Comparison of ENCODE assay signal across 8 cellular contexts in the genomic region with DNA sequence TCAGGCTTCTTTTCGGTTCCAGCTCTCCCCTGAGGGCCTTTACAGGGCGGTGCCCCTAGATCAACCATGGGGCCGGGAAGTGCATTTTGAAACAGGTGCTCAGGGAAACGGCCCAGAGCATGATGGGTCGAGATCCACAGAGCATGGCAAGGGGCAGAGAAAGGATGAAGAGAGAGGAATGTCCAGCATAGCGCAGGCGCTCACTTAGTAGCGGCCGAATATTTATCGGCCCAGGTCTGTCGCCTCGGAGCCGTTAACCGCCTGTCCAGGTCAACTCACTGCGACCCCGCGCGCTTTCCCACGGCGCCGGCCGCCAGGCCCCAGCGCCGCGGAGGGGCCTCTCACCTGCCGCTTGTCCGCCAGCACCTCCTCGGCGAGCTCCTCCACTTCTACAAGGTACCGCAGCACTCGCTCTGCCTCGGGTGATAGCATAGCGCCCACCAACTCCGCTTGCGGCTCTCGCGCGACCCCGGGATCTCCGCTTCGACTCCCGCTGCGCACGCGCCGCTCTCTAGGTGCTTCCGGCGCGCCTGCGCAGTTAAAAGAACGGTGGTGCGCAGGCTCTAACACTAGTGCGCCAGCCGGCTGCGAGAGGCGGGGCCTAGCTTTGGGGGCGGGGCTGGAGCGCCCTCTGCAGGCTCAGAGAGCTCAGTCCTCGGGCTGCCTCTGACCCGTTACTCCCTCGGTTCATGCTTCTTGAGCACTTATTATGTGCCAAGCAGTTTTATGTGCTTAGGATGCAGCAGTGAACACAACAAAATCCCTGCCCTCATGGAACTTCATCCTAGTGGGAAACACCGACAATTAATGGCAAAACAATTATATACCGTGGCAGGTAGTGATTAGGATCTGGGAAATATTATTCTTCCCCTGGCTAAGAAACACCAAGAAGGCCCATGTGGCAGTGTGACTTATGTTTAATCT. TPM values are rescaled to one million over a fixed set of nuclear protein-coding genes. Genes with fewer than 3 reads are reported as not detected.
DNase-seq lines count a peak whose midpoint lies in the region; ATAC-seq, FAIRE-seq and TF ChIP-seq lines count a peak whose summit lies in the region.

A gene (minus strand): TSS at position 517 of the 924 bp plus-strand sequence. CDS start 85 bp downstream, at position 432.

- H3K9me2 ChIP-seq in GM23338 (ENCODE audit: insufficient read depth) = no peaks in the 10 kb centered on the region

- peak within 1 kb of the TSS; percentile 89 for H3K9ac ChIP-seq in fibroblast of lung (ENCODE audit: insufficient read depth, low read length)

- peaks cover 44% of the 10 kb centered on the region for H4K20me1 ChIP-seq in GM23338 (replicated peaks; ENCODE audit: insufficient read depth)
- no peaks in the 10 kb centered on the region for H4K20me1 ChIP-seq in fibroblast of lung (ENCODE audit: control insufficient read depth, extremely low read depth, insufficient read depth, low read length)

- peak within 1 kb of the TSS; percentile 100 for H3K4me3 ChIP-seq in GM23338
- peak within 1 kb of the TSS; percentile 73 to 98 (median 89) for H3K4me3 ChIP-seq in fibroblast of lung (replicated peaks in 1 of 4; ENCODE audit: control extremely low read depth in 1 of 4, insufficient read depth in 1 of 4, low read depth in 3 of 4, low read length in 4 of 4)
- peak within 1 kb of the TSS; percentile 90 for H3K4me3 ChIP-seq in naive thymus-derived CD4-positive, alpha-beta T cell (ENCODE audit: low read length)

- H3K27me3 ChIP-seq in GM23338 (ENCODE audit: insufficient read depth) (no peaks in the 10 kb centered on the region), fibroblast of lung (ENCODE audit: control insufficient read depth, insufficient read depth, low read length) (peaks cover 6% of the 10 kb centered on the region)
- H3K27me3 ChIP-seq in naive thymus-derived CD4-positive, alpha-beta T cell (ENCODE audit: control insufficient read depth in 2 of 2, insufficient read depth in 2 of 2, low read length in 2 of 2) = no peaks in the 10 kb centered on the region

- no peaks in the 10 kb centered on the region for H3K9me3 ChIP-seq in fibroblast of lung (ENCODE audit: control insufficient read depth, insufficient read depth, low read depth, low read length)
- peaks cover 0 to 5% (median 0%) of the 10 kb centered on the region in 3 experiments for H3K9me3 ChIP-seq in naive thymus-derived CD4-positive, alpha-beta T cell (ENCODE audit: control insufficient read depth in 2 of 3, low read length in 3 of 3)

- H3K36me3 ChIP-seq in GM23338 (ENCODE audit: insufficient read depth) = peaks cover 31% of the 10 kb centered on the region
- H3K36me3 ChIP-seq in fibroblast of lung (ENCODE audit: control insufficient read depth, insufficient read depth, low read length) = no peaks in the 10 kb centered on the region
- H3K36me3 ChIP-seq in naive thymus-derived CD4-positive, alpha-beta T cell (ENCODE audit: control insufficient read depth in 2 of 3, insufficient read depth in 3 of 3, low read length in 3 of 3) = peaks cover 9 to 35% (median 10%) of the 10 kb centered on the region in 3 experiments

- CTCF ChIA-PET in naive thymus-derived CD4-positive, alpha-beta T cell (lab: Charles Lee) = interaction anchor here (0.6 to 3.1 kb wide), 10 partner anchors 9 to 139 kb away, joined by 3 to 16 read pairs (median 5); no protein-coding TSS in a partner anchor

- peaks cover 13% of the 10 kb centered on the region for H3K4me1 ChIP-seq in GM23338 (ENCODE audit: insufficient read depth)
- H3K4me1 ChIP-seq in fibroblast of lung (ENCODE audit: control insufficient read depth, extremely low read depth, insufficient read depth, low read length) = peaks cover 5% of the 10 kb centered on the region
- peaks cover 6 to 12% of the 10 kb centered on the region in 2 donors for H3K4me1 ChIP-seq in naive thymus-derived CD4-positive, alpha-beta T cell (ENCODE audit: control insufficient read depth in 2 of 2, insufficient read depth in 2 of 2, low read length in 2 of 2)

- H3K27me3 Mint-ChIP-seq in GM23338 (ENCODE audit: insufficient read depth, low read depth, poor library complexity) = peaks cover 12% of the 10 kb centered on the region
- peaks cover 8% of the 10 kb centered on the region for H3K27me3 Mint-ChIP-seq in activated T-cell treated with anti-CD3 and anti-CD28 coated beads, Interleukin-2, amount 50 U/mL, for 72 hours (ENCODE audit: low read depth)
- peaks cover 9 to 17% (median 13%) of the 10 kb centered on the region in 5 donors for H3K27me3 Mint-ChIP-seq in naive thymus-derived CD4-positive, alpha-beta T cell
- H3K27me3 Mint-ChIP-seq in stimulated activated memory B cell treated with anti-CD40 and anti-IgM and Interleukin-4, amounts not matched to agents 10 μg/mL and 1 μg/mL and 100 μg/mL, for 72 hours = peaks cover 11% of the 10 kb centered on the region

- peak within 1 kb of the TSS; percentile 90 for H3K27ac Mint-ChIP-seq in GM23338
- H3K27ac Mint-ChIP-seq in activated T-cell treated with anti-CD3 and anti-CD28 coated beads, Interleukin-2, amount 50 U/mL, for 72 hours = peak within 1 kb of the TSS; percentile 97
- H3K27ac Mint-ChIP-seq in naive thymus-derived CD4-positive, alpha-beta T cell = peak within 1 kb of the TSS; percentile 88 to 99 (median 96)
- H3K27ac Mint-ChIP-seq in stimulated activated memory B cell treated with anti-CD40 and anti-IgM and Interleukin-4, amounts not matched to agents 10 μg/mL and 1 μg/mL and 100 μg/mL, for 72 hours = peak within 1 kb of the TSS; percentile 96

- peaks cover 17% of the 10 kb centered on the region for H3K9me3 Mint-ChIP-seq in GM23338
- H3K9me3 Mint-ChIP-seq in activated T-cell treated with anti-CD3 and anti-CD28 coated beads, Interleukin-2, amount 50 U/mL, for 72 hours = peaks cover 0 to 2% of the 10 kb centered on the region in 2 donors
- peaks cover 0 to 5% (median 0%) of the 10 kb centered on the region in 11 donors for H3K9me3 Mint-ChIP-seq in naive thymus-derived CD4-positive, alpha-beta T cell
- H3K9me3 Mint-ChIP-seq in stimulated activated memory B cell treated with anti-CD40 and anti-IgM and Interleukin-4, amounts not matched to agents 10 μg/mL and 1 μg/mL and 100 μg/mL, for 72 hours = no peaks in the 10 kb centered on the region

- H3K4me1 Mint-ChIP-seq in GM23338 = peaks cover 9% of the 10 kb centered on the region
- H3K4me1 Mint-ChIP-seq in activated T-cell treated with anti-CD3 and anti-CD28 coated beads, Interleukin-2, amount 50 U/mL, for 72 hours (ENCODE audit: low read depth) = peaks cover 37% of the 10 kb centered on the region
- H3K4me1 Mint-ChIP-seq in naive thymus-derived CD4-positive, alpha-beta T cell = peaks cover 17 to 37% (median 35%) of the 10 kb centered on the region in 7 donors
- peaks cover 28% of the 10 kb centered on the region for H3K4me1 Mint-ChIP-seq in stimulated activated memory B cell treated with anti-CD40 and anti-IgM and Interleukin-4, amounts not matched to agents 10 μg/mL and 1 μg/mL and 100 μg/mL, for 72 hours

- POLR2A ChIA-PET in naive thymus-derived CD4-positive, alpha-beta T cell (lab: Charles Lee) = interaction anchor here (0.9 to 1.1 kb wide), 2 partner anchors 90 to 99 kb away, joined by 3 read pairs; no protein-coding TSS in a partner anchor

- H3K27ac ChIP-seq in GM23338 (ENCODE audit: low read depth) (no peak within 1 kb of the TSS; the same call in 1 of the 2 replicates), fibroblast of lung (ENCODE audit: insufficient read depth, low read length) (peak within 1 kb of the TSS; percentile 81)
- H3K27ac ChIP-seq in naive thymus-derived CD4-positive, alpha-beta T cell (ENCODE audit: low read depth, low read length) = peak within 1 kb of the TSS; percentile 76

- intact Hi-C loops in naive thymus-derived CD4-positive, alpha-beta T cell (cut with micrococcal nuclease) = loop anchor here (1.0 to 2.0 kb wide), 11 partner anchors 17 to 255 kb away; a partner anchor contains a TSS

- H3F3A ChIP-seq in GM23338 (replicated peaks; ENCODE audit: low read depth) = peaks cover 10% of the 10 kb centered on the region; the same call in 1 of the 2 replicates

- peak; percentile 98 for DNase-seq in ELR (ENCODE audit: low read depth)
- peak; percentile 100 for DNase-seq in GM23338 (ENCODE audit: low spot score)
- DNase-seq in Kasumi-1 (lab: John Stamatoyannopoulos, UW) = peak; percentile 95 to 98
- DNase-seq in RCC 7860 (ENCODE audit: low spot score) = peak; percentile 96
- peak; percentile 97 to 99 for DNase-seq in activated T-cell treated with anti-CD3 and anti-CD28 coated beads, Interleukin-2, amount 50 U/mL, for 72 hours
- peak; percentile 89 to 94 for DNase-seq in fibroblast of lung (ENCODE audit: low read depth in 2 of 2)
- peak; percentile 92 to 99 (median 97) for DNase-seq in naive thymus-derived CD4-positive, alpha-beta T cell

- ATAC-seq in GM23338 = peak; percentile 96
- peak; percentile 95 to 96 for ATAC-seq in activated T-cell treated with anti-CD3 and anti-CD28 coated beads, Interleukin-2, amount 50 U/mL, for 72 hours (replicated peaks in 1 of 2)
- peak; percentile 100 for ATAC-seq in naive thymus-derived CD4-positive, alpha-beta T cell
- ATAC-seq in stimulated activated memory B cell treated with anti-CD40 and anti-IgM and Interleukin-4, amounts not matched to agents 10 μg/mL and 1 μg/mL and 100 μg/mL, for 72 hours = peak; percentile 98

- peak within 1 kb of the TSS; percentile 100 for H3K4me2 ChIP-seq in GM23338
- H3K4me2 ChIP-seq in fibroblast of lung (ENCODE audit: extremely low read depth, insufficient read depth, low read length) = peak within 1 kb of the TSS; percentile 61

- H2AFZ ChIP-seq in GM23338 = peak within 1 kb of the TSS; percentile 80
- peak within 1 kb of the TSS; percentile 87 for H2AFZ ChIP-seq in fibroblast of lung (ENCODE audit: low read length)

- TF ChIP-seq CTCF in GM23338 (conservative IDR thresholded peaks at IDR 0.05; ENCODE audit: low read depth in 2 of 2) (peak; percentile 94 to 99), fibroblast of lung (conservative IDR thresholded peaks at IDR 0.05 in 1 of 2, IDR thresholded peaks at IDR 0.05 in 1 of 2; ENCODE audit: low read depth in 1 of 2, low read length in 2 of 2) (peak; percentile 70 to 90)

- FAIRE-seq in RCC 7860 (lab: Jason Lieb, UNC) = peak; percentile 63

- peaks cover 32% of the 10 kb centered on the region for H3K79me2 ChIP-seq in GM23338 (replicated peaks; ENCODE audit: insufficient read depth)
- H3K79me2 ChIP-seq in fibroblast of lung (ENCODE audit: control insufficient read depth, insufficient read depth, low read length) = peaks cover 22% of the 10 kb centered on the region

- peaks cover 39% of the 10 kb centered on the region for H3K36me3 Mint-ChIP-seq in GM23338 (ENCODE audit: low read depth)
- peaks cover 12 to 20% of the 10 kb centered on the region in 2 donors for H3K36me3 Mint-ChIP-seq in activated T-cell treated with anti-CD3 and anti-CD28 coated beads, Interleukin-2, amount 50 U/mL, for 72 hours (ENCODE audit: insufficient read depth in 2 of 2)
- peaks cover 3 to 24% (median 18%) of the 10 kb centered on the region in 5 donors for H3K36me3 Mint-ChIP-seq in naive thymus-derived CD4-positive, alpha-beta T cell
- peaks cover 25% of the 10 kb centered on the region for H3K36me3 Mint-ChIP-seq in stimulated activated memory B cell treated with anti-CD40 and anti-IgM and Interleukin-4, amounts not matched to agents 10 μg/mL and 1 μg/mL and 100 μg/mL, for 72 hours

- H3K4me3 Mint-ChIP-seq in GM23338 = peak within 1 kb of the TSS; percentile 94
- peak within 1 kb of the TSS; percentile 92 to 98 for H3K4me3 Mint-ChIP-seq in activated T-cell treated with anti-CD3 and anti-CD28 coated beads, Interleukin-2, amount 50 U/mL, for 72 hours
- peak within 1 kb of the TSS; percentile 90 to 100 (median 98) for H3K4me3 Mint-ChIP-seq in naive thymus-derived CD4-positive, alpha-beta T cell
- peak within 1 kb of the TSS; percentile 97 for H3K4me3 Mint-ChIP-seq in stimulated activated memory B cell treated with anti-CD40 and anti-IgM and Interleukin-4, amounts not matched to agents 10 μg/mL and 1 μg/mL and 100 μg/mL, for 72 hours

RNA-seq across cellular contexts. Expression of the gene that starts here (rescaled TPM):
- total RNA-seq in GM23338 (2014; rRNA removed; shearing (Covaris generic)) = 10.5 and 14.8 TPM in 2 replicates
- polyA plus RNA-seq in GM23338 (2016; fragmentation: Nextera tagmentation; extraction: Ambion mirVana) (27.8 and 28.4 TPM in 2 replicates), fibroblast of lung (14.0 and 14.5 TPM in 2 replicates)
- total RNA-seq in activated T-cell treated with anti-CD3 and anti-CD28 coated beads, Interleukin-2, amount 50 U/mL, for 72 hours = 10 to 100 TPM; 13.1 to 19.3 TPM
- 3.9 and 5.4 TPM in 2 replicates for total RNA-seq in fibroblast of lung
- polyA plus RNA-seq in fibroblast of lung (2012) = 11.7 and 12.1 TPM in 2 replicates
- polyA minus RNA-seq in fibroblast of lung (ENCODE audit: low replicate concordance) = 1.5 and 2.9 TPM in 2 replicates
- 10 to 100 TPM in 3 of 5 experiments, 1 to 10 TPM in 2; 7.5 to 13.6 (median 11.4) TPM for total RNA-seq in naive thymus-derived CD4-positive, alpha-beta T cell
- 10 to 100 TPM; 13.8 to 25.0 TPM for polyA plus RNA-seq in naive thymus-derived CD4-positive, alpha-beta T cell
